In genomic region chr21:36658926-36659325, GRCh38 we compare ENCODE assay signal across 26 cellular contexts. TPM values are rescaled to one million over a fixed set of nuclear protein-coding genes. Genes with fewer than 3 reads are reported as not detected.
A peak's percentile ranks its signal among the peaks of the same experiment; 100 is the strongest.
DNase-seq lines count a peak whose midpoint lies in the region; ATAC-seq, FAIRE-seq and TF ChIP-seq lines count a peak whose summit lies in the region.
"Had no signal": no experiment of that assay in that cellular context is flagged by ENCODE, and none has a peak within 500 bp of the region (broad histone marks: within the 10 kb centered on the region; RNA-seq: fewer than 3 reads in every experiment).

No MANE protein-coding gene starts in this region.

- H3K4me3 ChIP-seq in HepG2 (replicated peaks in 1 of 3; ENCODE audit: insufficient read depth in 1 of 3, low read depth in 2 of 3, low read length in 3 of 3), result no peak overlapping the region
- H3K4me3 ChIP-seq in right lobe of liver, result no peak overlapping the region
- H3K4me3 ChIP-seq in H1 (ENCODE audit: extremely low read depth in 1 of 4, insufficient read depth in 2 of 4, low read depth in 3 of 4, low read length in 4 of 4), result no peak overlapping the region
- no peak overlapping the region for H3K4me3 ChIP-seq in A673 (ENCODE audit: low read depth, low read length, poor library complexity, severe bottlenecking)
- no peak overlapping the region for H3K4me3 ChIP-seq in dorsolateral prefrontal cortex
- H3K4me3 ChIP-seq: GM23248, HAP-1 had no signal

- FAIRE-seq in HepG2 (lab: Jason Lieb, UNC), result no peak
- FAIRE-seq in H1 (lab: Jason Lieb, UNC), result no peak
- FAIRE-seq: A204.1, GM12891, GM18507, H54 had no signal

- no peak overlapping the region for H4K91ac ChIP-seq in H1 (replicated peaks; ENCODE audit: insufficient read length, low read length)

- no peak overlapping the region for H3K56ac ChIP-seq in H1 (replicated peaks; ENCODE audit: insufficient read length, low read depth, low read length)

- H3K36me3 Mint-ChIP-seq in stimulated activated effector memory CD8-positive, alpha-beta T cell treated with anti-CD3 and anti-CD28 coated beads, Interleukin-12 subunit alpha, Interleukin-12 subunit beta, amount 100 ng/mL, for 72 hours, result no peaks in the 10 kb centered on the region
- H3K36me3 Mint-ChIP-seq: CD4-positive, alpha-beta memory T cell had no signal

- H3K79me2 ChIP-seq in HepG2 (ENCODE audit: insufficient read depth, low read length), result no peaks in the 10 kb centered on the region
- H3K79me2 ChIP-seq in H1 (ENCODE audit: control insufficient read depth in 1 of 2, insufficient read depth in 2 of 2, low read length in 2 of 2), result no peaks in the 10 kb centered on the region

- intact Hi-C loops in HepG2 (cut with micrococcal nuclease; ENCODE audit: unreplicated experiment), result no loop called here
- intact Hi-C loops in right lobe of liver (cut with DNase I), result no loop called here
- intact Hi-C loops in A673 (cut with micrococcal nuclease; ENCODE audit: unreplicated experiment), result no loop called here
- intact Hi-C loops in dorsolateral prefrontal cortex (cut with DNase I), result loop anchor here (5.0 to 10.0 kb wide), 3 partner anchors 154 to 198 kb away; no protein-coding TSS in a partner anchor

- H3K27ac ChIP-seq in HepG2 (ENCODE audit: extremely low read length, insufficient read depth, low read length) (no peak overlapping the region), right lobe of liver (no peak overlapping the region), H1 (ENCODE audit: low read depth, low read length) (no peak overlapping the region), A673 (ENCODE audit: low read depth, low read length, poor library complexity, severe bottlenecking) (no peak overlapping the region), dorsolateral prefrontal cortex (no peak overlapping the region)
- H3K27ac ChIP-seq: 22Rv1, GM23248 had no signal

- H2BK12ac ChIP-seq in H1 (ENCODE audit: low read depth, low read length), result no peak overlapping the region

- no peaks in the 10 kb centered on the region for H4K20me1 ChIP-seq in HepG2 (ENCODE audit: insufficient read depth, low read length)
- peaks cover 0 to 1% of the 10 kb centered on the region in 2 experiments for H4K20me1 ChIP-seq in H1 (replicated peaks in 1 of 2; ENCODE audit: control insufficient read depth in 1 of 2, insufficient read depth in 2 of 2, low read length in 2 of 2)

- H3K4me3 Mint-ChIP-seq in stimulated activated effector memory CD8-positive, alpha-beta T cell treated with anti-CD3 and anti-CD28 coated beads, Interleukin-12 subunit alpha, Interleukin-12 subunit beta, amount 100 ng/mL, for 72 hours, result no peak overlapping the region
- H3K4me3 Mint-ChIP-seq: CD4-positive, alpha-beta memory T cell; HFFc6 had no signal

- BruUV-seq in HepG2 (replicated peaks; lab: Mats Ljungman, UMichigan) (no TSS peak), A673 (replicated peaks; lab: Mats Ljungman, UMichigan) (no TSS peak)

- no peak overlapping the region for H3K4ac ChIP-seq in H1 (replicated peaks; ENCODE audit: insufficient read length, low read depth, low read length)

- peak overlapping the region; percentile 12; the same call in 1 of the 2 replicates for H3K4me2 ChIP-seq in HepG2 (ENCODE audit: low read depth, low read length)
- no peak overlapping the region for H3K4me2 ChIP-seq in H1 (ENCODE audit: insufficient read depth in 1 of 2, low read depth in 2 of 2, low read length in 2 of 2)

- peaks cover 0 to 23% of the 10 kb centered on the region in 2 experiments; a peak in 3 of 5 replicates for H3K27me3 ChIP-seq in HepG2 (ENCODE audit: control insufficient read depth in 1 of 2, insufficient read depth in 2 of 2, low read length in 2 of 2)
- no peaks in the 10 kb centered on the region for H3K27me3 ChIP-seq in right lobe of liver
- no peaks in the 10 kb centered on the region for H3K27me3 ChIP-seq in H1 (replicated peaks in 1 of 4; ENCODE audit: control insufficient read depth in 3 of 4, extremely low read depth in 1 of 4, insufficient read depth in 3 of 4, low read length in 3 of 4)
- H3K27me3 ChIP-seq in A673 (replicated peaks; ENCODE audit: insufficient read depth, low read depth, low read length, poor library complexity), result no peaks in the 10 kb centered on the region
- H3K27me3 ChIP-seq in dorsolateral prefrontal cortex, result peaks cover 0 to 53% (median 13%) of the 10 kb centered on the region in 45 donors

- no peak overlapping the region for H3K18ac ChIP-seq in H1 (ENCODE audit: extremely low read depth, low read length)

- H4K8ac ChIP-seq in H1 (ENCODE audit: extremely low read depth, insufficient read depth, low read length), result no peak overlapping the region

- TF ChIP-seq EP300 in HepG2 (IDR thresholded peaks at IDR 0.05; ENCODE audit: low read depth in 2 of 2, low read length in 2 of 2) (no peak), HepG2 (CRISPR knock-in tag; IDR thresholded peaks at IDR 0.05; ENCODE audit: borderline replicate concordance) (no peak), H1 (IDR thresholded peaks at IDR 0.05; ENCODE audit: borderline replicate concordance in 1 of 2, low read depth in 2 of 2, low read length in 2 of 2) (no peak)

- H3K79me1 ChIP-seq in H1 (ENCODE audit: low read depth, low read length), result no peaks in the 10 kb centered on the region

- H3K23me2 ChIP-seq in H1 (ENCODE audit: low read depth, low read length), result no peaks in the 10 kb centered on the region

- H3K23ac ChIP-seq in H1 (ENCODE audit: insufficient read length), result no peak overlapping the region

- H3K4me1 Mint-ChIP-seq in stimulated activated effector memory CD8-positive, alpha-beta T cell treated with anti-CD3 and anti-CD28 coated beads, Interleukin-12 subunit alpha, Interleukin-12 subunit beta, amount 100 ng/mL, for 72 hours, result no peaks in the 10 kb centered on the region
- H3K4me1 Mint-ChIP-seq: CD4-positive, alpha-beta memory T cell had no signal

- no peak for DNase-seq in HepG2 (ENCODE audit: low spot score)
- no peak for DNase-seq in right lobe of liver
- DNase-seq in H1 (ENCODE audit: low read depth in 1 of 2, low spot score in 2 of 2), result no peak
- peak; percentile 24 for DNase-seq in kidney tubule cell (ENCODE audit: low spot score)
- no peak for DNase-seq in stimulated activated effector memory CD8-positive, alpha-beta T cell treated with anti-CD3 and anti-CD28 coated beads, Interleukin-12 subunit alpha, Interleukin-12 subunit beta, amount 100 ng/mL, for 72 hours (ENCODE audit: low spot score in 2 of 2)
- no peak for DNase-seq in A673 (ENCODE audit: low spot score)
- DNase-seq in dorsolateral prefrontal cortex, result no peak
- no peak for DNase-seq in Ammon's horn (ENCODE audit: low spot score)
- DNase-seq: ACHN; AML-193; C1 segment of cervical spinal cord; Calu3; CD4-positive, alpha-beta memory T cell; COR-L47; DMS53; DMS79 treated with DMSO at 0.1 percent for 48 hours; GF-D8; GM23248; HFFc6 had no signal

- H2AK5ac ChIP-seq in H1 (ENCODE audit: low read depth, low read length), result no peak overlapping the region

- no peaks in the 10 kb centered on the region for H3K9me3 Mint-ChIP-seq in stimulated activated effector memory CD8-positive, alpha-beta T cell treated with anti-CD3 and anti-CD28 coated beads, Interleukin-12 subunit alpha, Interleukin-12 subunit beta, amount 100 ng/mL, for 72 hours
- H3K9me3 Mint-ChIP-seq: HFFc6 had no signal

- no peak overlapping the region for H2AFZ ChIP-seq in HepG2 (ENCODE audit: low read length)
- no peak overlapping the region for H2AFZ ChIP-seq in H1 (ENCODE audit: low read length)
- H2AFZ ChIP-seq: GM23248 had no signal

- H3K36me3 ChIP-seq in HepG2 (replicated peaks in 1 of 2; ENCODE audit: control insufficient read depth in 1 of 2, insufficient read depth in 2 of 2, low read length in 2 of 2) (no peaks in the 10 kb centered on the region), right lobe of liver (no peaks in the 10 kb centered on the region), H1 (ENCODE audit: control insufficient read depth in 2 of 4, insufficient read depth in 4 of 4, low read length in 3 of 4) (no peaks in the 10 kb centered on the region), A673 (ENCODE audit: insufficient read depth, low read length, poor library complexity, severe bottlenecking) (no peaks in the 10 kb centered on the region)
- H3K36me3 ChIP-seq: HAP-1 had no signal

- CTCF ChIA-PET in HepG2 (lab: Yijun Ruan, JAX; ENCODE audit: low intra/inter-chr PET ratio, low total read pairs), result no interaction called here
- CTCF ChIA-PET in H1 (lab: Charles Lee; ENCODE audit: partially characterized antibody), result interaction anchor here (0.9 to 3.1 kb wide), 4 partner anchors 13 to 111 kb away, joined by 3 to 17 read pairs (median 4); no protein-coding TSS in a partner anchor
- CTCF ChIA-PET in A673 (lab: Charles Lee), result interaction anchor here (0.6 kb wide), 1 partner anchor 29 kb away, joined by 9 read pairs; no protein-coding TSS in a partner anchor

- WGBS in HepG2 (ENCODE audit: low lambda C conversion rate), result 13% methylated on average over 5 of the region's 5 CpGs
- WGBS in right lobe of liver (ENCODE audit: insufficient coverage, low coverage, low lambda C conversion rate, missing lambda C conversion rate), result 74% methylated on average over 4 of the region's 5 CpGs
- WGBS in H1 (ENCODE audit: extremely low coverage in 1 of 2, insufficient coverage in 1 of 2, insufficient read length in 1 of 2, insufficient replicate concordance in 2 of 2, low coverage in 1 of 2, low lambda C conversion rate in 2 of 2, missing lambda C conversion rate in 1 of 2), 2 experiments, result 87% methylated on average over 4 of the region's 5 CpGs; no CpG with 5 or more reads in 1 of the 2 experiments

- TF ChIP-seq CTCF in HepG2 (CRISPR knock-in tag; IDR thresholded peaks at IDR 0.05), result no peak
- no peak for TF ChIP-seq CTCF in right lobe of liver (IDR thresholded peaks at IDR 0.05)
- no peak for TF ChIP-seq CTCF in H1 (IDR thresholded peaks at IDR 0.05; ENCODE audit: control extremely low read depth in 1 of 3, insufficient read depth in 1 of 3, low read depth in 1 of 3, low read length in 3 of 3)
- TF ChIP-seq CTCF in A673 (conservative IDR thresholded peaks at IDR 0.05; ENCODE audit: low read depth, low read length), result no peak
- no peak for TF ChIP-seq CTCF in dorsolateral prefrontal cortex (IDR thresholded peaks at IDR 0.05 in 54 of 56, conservative IDR thresholded peaks at IDR 0.05 in 2 of 56; ENCODE audit: low read depth in 1 of 56, partially characterized antibody in 56 of 56)

- no peak overlapping the region for H2BK20ac ChIP-seq in H1 (ENCODE audit: low read length)

- TF ChIP-seq RAD21 in HepG2 (CRISPR knock-in tag; IDR thresholded peaks at IDR 0.05), result no peak
- no peak for TF ChIP-seq RAD21 in H1 (IDR thresholded peaks at IDR 0.05 in 1 of 2, conservative IDR thresholded peaks at IDR 0.05 in 1 of 2; ENCODE audit: low read depth in 2 of 2, low read length in 2 of 2)

- TF ChIP-seq POLR2A in HepG2 (IDR thresholded peaks at IDR 0.05; ENCODE audit: insufficient read depth in 1 of 2, low read depth in 2 of 2, low read length in 2 of 2) (no peak), right lobe of liver (IDR thresholded peaks at IDR 0.05) (no peak), H1 (IDR thresholded peaks at IDR 0.05; ENCODE audit: control extremely low read depth in 1 of 2, low read depth in 2 of 2, low read length in 2 of 2) (no peak)

- no peak overlapping the region for H3K9ac ChIP-seq in HepG2 (ENCODE audit: insufficient read depth, low read depth, low read length)
- H3K9ac ChIP-seq in H1 (replicated peaks in 1 of 4; ENCODE audit: extremely low read depth in 1 of 4, low read depth in 3 of 4, low read length in 3 of 4), result no peak overlapping the region
- H3K9ac ChIP-seq: GM23248 had no signal

- H3K4me1 ChIP-seq in HepG2 (ENCODE audit: insufficient read depth, low read length) (peaks cover 47% of the 10 kb centered on the region), right lobe of liver (no peaks in the 10 kb centered on the region), H1 (replicated peaks in 1 of 4; ENCODE audit: control insufficient read depth in 3 of 4, insufficient read depth in 4 of 4, low read length in 3 of 4) (no peaks in the 10 kb centered on the region; a peak in 2 of 7 replicates), A673 (ENCODE audit: insufficient read depth, low read length, poor library complexity, severe bottlenecking) (peaks cover 21% of the 10 kb centered on the region)
- H3K4me1 ChIP-seq: HAP-1 had no signal

- no peak overlapping the region for H3K14ac ChIP-seq in H1 (ENCODE audit: insufficient read length)

- H3K27ac Mint-ChIP-seq in stimulated activated effector memory CD8-positive, alpha-beta T cell treated with anti-CD3 and anti-CD28 coated beads, Interleukin-12 subunit alpha, Interleukin-12 subunit beta, amount 100 ng/mL, for 72 hours, result no peak overlapping the region
- H3K27ac Mint-ChIP-seq: CD4-positive, alpha-beta memory T cell; HFFc6 had no signal

- H2BK5ac ChIP-seq in H1 (ENCODE audit: low read depth, low read length), result no peak overlapping the region

- 0 out of 2 replicates have a peak overlapping the region, but pooled peaks have one; percentile 89 for H2BK15ac ChIP-seq in H1 (ENCODE audit: low read length)

- POLR2A ChIA-PET in HepG2 (lab: Yijun Ruan, JAX), result no interaction called here
- POLR2A ChIA-PET in H1 (lab: Charles Lee; ENCODE audit: partially characterized antibody), result no interaction called here
- POLR2A ChIA-PET in A673 (lab: Charles Lee; ENCODE audit: low non-redundant PET), result no interaction called here

- in situ Hi-C loops in HepG2 (cut with HindIII; ENCODE audit: extremely low pct_ligation_motif_present, low pct_unique_long_range_greater_than_20kb), result no loop called here

- no peak overlapping the region for H4K5ac ChIP-seq in H1 (ENCODE audit: insufficient read length, low read depth, low read length)

- ATAC-seq in HepG2 (peak; percentile 31; the same call in 1 of the 3 replicates), right lobe of liver (no peak)
- peak; percentile 26 for ATAC-seq in stimulated activated effector memory CD8-positive, alpha-beta T cell treated with anti-CD3 and anti-CD28 coated beads, Interleukin-12 subunit alpha, Interleukin-12 subunit beta, amount 100 ng/mL, for 72 hours

- no peak overlapping the region for H2BK120ac ChIP-seq in H1 (replicated peaks; ENCODE audit: low read depth, low read length)

- H3K9me3 ChIP-seq in HepG2 (ENCODE audit: low read length) (no peaks in the 10 kb centered on the region), right lobe of liver (no peaks in the 10 kb centered on the region), H1 (ENCODE audit: insufficient read depth in 2 of 2, low read depth in 1 of 2, low read length in 1 of 2) (no peaks in the 10 kb centered on the region), A673 (ENCODE audit: low read depth, low read length, poor library complexity, severe bottlenecking) (no peaks in the 10 kb centered on the region)
- H3K9me3 ChIP-seq: HAP-1 had no signal

RNA-seq across cellular contexts. Expression of gene SIM2, which starts 40.0 kb away (rescaled TPM):
- total RNA-seq in HepG2 (2016; rRNA removed; fragmentation: Illumina TruSeq; extraction: Trizol) (0.53 TPM in 2 replicates), right lobe of liver (not detected), A673 (2021) (42.7 and 49.1 TPM in 2 replicates), dorsolateral prefrontal cortex (1 to 10 TPM in 66 of 120 experiments, under 1 TPM in 53, not detected in 1; 0.14 to 5.7 (median 1.1) TPM)
- 0.20 and 0.35 TPM in 2 replicates for total RNA-seq in HepG2 (2016; cell fraction: cytosol; rRNA removed; fragmentation: Illumina TruSeq; extraction: Trizol; ENCODE audit: low read depth)
- 0.22 and 0.50 TPM in 2 replicates for total RNA-seq in HepG2 (2016; cell fraction: insoluble cytoplasmic fraction; rRNA removed; fragmentation: Illumina TruSeq; extraction: Trizol)
- total RNA-seq in HepG2 (2016; cell fraction: membrane; rRNA removed; fragmentation: Illumina TruSeq; extraction: Trizol), result 0.38 and 0.49 TPM in 2 replicates
- total RNA-seq in HepG2 (2016; cell fraction: nucleus; rRNA removed; fragmentation: Illumina TruSeq; extraction: Trizol), result 0.50 and 0.97 TPM in 2 replicates
- polyA plus RNA-seq in HepG2 (2011; rRNA removed) (0.12 and 0.36 TPM in 2 replicates), H1 (2011; rRNA removed) (0.05 and 0.16 TPM in 2 replicates)
- polyA plus RNA-seq in HepG2 (2011; cell fraction: cytosol; rRNA removed), result 0.13 and 0.15 TPM in 2 replicates
- 0.61 and 0.66 TPM in 2 replicates for polyA plus RNA-seq in HepG2 (2011; cell fraction: nucleus; rRNA removed)
- 0.36 and 0.76 TPM in 2 replicates for polyA plus RNA-seq in HepG2 (2012)
- polyA plus RNA-seq in HepG2 (2016; cell fraction: cytosol; fragmentation: Illumina TruSeq; extraction: Trizol; ENCODE audit: low read depth), result 0.29 TPM in 2 replicates
- polyA plus RNA-seq in HepG2 (2016; cell fraction: insoluble cytoplasmic fraction; fragmentation: Illumina TruSeq; extraction: Trizol; ENCODE audit: low read depth), result 0.62 and 0.96 TPM in 2 replicates
- 0.65 and 0.81 TPM in 2 replicates for polyA plus RNA-seq in HepG2 (2016; cell fraction: membrane; fragmentation: Illumina TruSeq; extraction: Trizol; ENCODE audit: low read depth)
- 1.5 and 2.1 TPM in 2 replicates for polyA plus RNA-seq in HepG2 (2016; cell fraction: nucleus; fragmentation: Illumina TruSeq; extraction: Trizol; ENCODE audit: insufficient read depth, low read depth)
- polyA minus RNA-seq in HepG2 (2011; rRNA and poly(A)+ RNA removed; ENCODE audit: low replicate concordance), result 0.80 and 17.2 TPM in 2 replicates
- 0.26 TPM in 1 of 2 replicates, not detected in the other for polyA minus RNA-seq in HepG2 (2011; cell fraction: cytosol; rRNA and poly(A)+ RNA removed)
- polyA minus RNA-seq in HepG2 (2011; cell fraction: nucleus; rRNA and poly(A)+ RNA removed), result 0.77 and 1.1 TPM in 2 replicates
- 0.26 and 0.34 TPM in 2 replicates for total RNA-seq in H1 (2021; fragmentation: NEBNext Ultra II Directional; extraction: Animal tissue kit (Norgen Biotek cat#: 25700))
- polyA plus RNA-seq in H1 (2011; cell fraction: cytosol; rRNA removed), result 0.08 TPM
- 0.24 TPM for polyA plus RNA-seq in H1 (2011; cell fraction: nucleus; rRNA removed)
- polyA plus RNA-seq in H1 (2012, experiment 1 of 2), result 0.08 to 0.37 TPM (median 0.19 TPM) in 4 replicates
- polyA plus RNA-seq in H1 (2012, experiment 2 of 2), result 0.05 TPM
- polyA plus RNA-seq in H1 (2013, experiment 1 of 2), result 0.14 TPM
- polyA plus RNA-seq in H1 (2013, experiment 2 of 2), result 0.11 TPM
- 0.05 and 0.13 TPM in 2 replicates for polyA minus RNA-seq in H1 (2011; rRNA and poly(A)+ RNA removed)
- not detected for polyA minus RNA-seq in H1 (2011; cell fraction: cytosol; rRNA and poly(A)+ RNA removed)
- 0.70 TPM for polyA minus RNA-seq in H1 (2011; cell fraction: nucleus; rRNA and poly(A)+ RNA removed)
- total RNA-seq: CD4-positive, alpha-beta memory T cell; GM23248; HFFc6 had no signal
- polyA plus RNA-seq: BJ had no signal

Comparison
In these comparisons a context has a peak if more than half of its experiments do, and no peak if none do; other contexts are left out.
1. ATAC-seq: peak in HepG2 (single experiment) and stimulated activated effector memory CD8-positive, alpha-beta T cell treated with anti-CD3 and anti-CD28 coated beads, Interleukin-12 subunit alpha, Interleukin-12 subunit beta, amount 100 ng/mL, for 72 hours (single experiment); none in right lobe of liver (0 of 4).
2. intact Hi-C loops: an anchor here in dorsolateral prefrontal cortex (5.0 to 10.0 kb wide); none called in HepG2, right lobe of liver and A673.